ENCODE assay signal across 8 cellular contexts in the genomic region with DNA sequence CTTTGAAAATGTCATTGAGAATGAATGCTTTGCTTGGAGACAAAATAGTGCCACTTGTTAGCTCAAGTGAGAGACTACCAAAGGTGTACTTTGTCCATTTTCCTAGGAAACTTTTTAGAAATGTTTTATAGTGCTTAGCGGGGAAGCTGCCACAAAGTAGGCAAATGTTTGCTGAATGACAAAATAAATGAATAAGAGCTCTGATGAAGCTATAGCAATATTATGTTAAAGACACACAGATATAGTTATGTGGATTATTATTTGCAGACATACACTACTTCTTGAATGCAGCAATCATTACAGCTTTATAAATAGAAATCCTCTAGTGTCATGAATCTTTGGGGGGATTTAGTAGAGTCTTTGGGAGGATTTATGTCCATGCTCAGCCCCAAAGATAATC.
"Had no signal": no experiment of that assay in that cellular context is flagged by ENCODE, and none has a peak within 500 bp of the region (broad histone marks: within the 10 kb centered on the region; RNA-seq: fewer than 3 reads in every experiment).

No MANE protein-coding gene starts in this region.

- ATAC-seq: GM12878 had no signal

- FAIRE-seq: G401.6, GM12878, GM12891, GM12892, GM18507, GM19239 had no signal

- DNase-seq: GDM1, GF-D8 had no signal

- H3K4me3 ChIP-seq: GM12878 had no signal
